ENCODE assay signal across 18 cellular contexts in genomic region chr17:40895106-40895730, GRCh38. TPM values are rescaled to one million over a fixed set of nuclear protein-coding genes. Genes with fewer than 3 reads are reported as not detected.
DNase-seq lines count a peak whose midpoint lies in the region; TF ChIP-seq lines count a peak whose summit lies in the region.
"Had no signal": no experiment of that assay in that cellular context is flagged by ENCODE, and none has a peak within 500 bp of the region (broad histone marks: within the 10 kb centered on the region; RNA-seq: fewer than 3 reads in every experiment).

No MANE protein-coding gene starts in this region.

- H3K27ac Mint-ChIP-seq in nephron progenitor cell, result peak overlapping the region; percentile 66
- H3K27ac Mint-ChIP-seq in activated naive CD4-positive, alpha-beta T cell treated with anti-CD3 and anti-CD28 coated beads, Interleukin-2, amount 10 ng/mL, durations not matched to agents 7 days and 5 days, result no peak overlapping the region
- H3K27ac Mint-ChIP-seq: CD8-positive, alpha-beta memory T cell; IgD-negative memory B cell; T-helper 17 cell had no signal

- H3K9me2 ChIP-seq in Loucy (replicated peaks; ENCODE audit: low read depth, low read length), result no peaks in the 10 kb centered on the region

- no peaks in the 10 kb centered on the region for H3K4me1 Mint-ChIP-seq in nephron progenitor cell
- H3K4me1 Mint-ChIP-seq in activated naive CD4-positive, alpha-beta T cell treated with anti-CD3 and anti-CD28 coated beads, Interleukin-2, amount 10 ng/mL, durations not matched to agents 7 days and 5 days, result no peaks in the 10 kb centered on the region
- H3K4me1 Mint-ChIP-seq: CD8-positive, alpha-beta memory T cell had no signal

- peak overlapping the region; percentile 39; the same call in 1 of the 2 replicates for H2AFZ ChIP-seq in Loucy (ENCODE audit: low read length)
- H2AFZ ChIP-seq in OCI-LY3 (ENCODE audit: low read depth, low read length), result no peak overlapping the region
- H2AFZ ChIP-seq: PC-9 had no signal

- H3K79me2 ChIP-seq in Loucy (ENCODE audit: insufficient read depth, low read length) (no peaks in the 10 kb centered on the region), OCI-LY3 (ENCODE audit: low read length) (no peaks in the 10 kb centered on the region)

- no peaks in the 10 kb centered on the region for H4K20me1 ChIP-seq in BLaER1 treated with 17β-estradiol and CSF1 and Interleukin-3, amounts not matched to agents 10 nM and 100 nM
- H4K20me1 ChIP-seq in Loucy (ENCODE audit: insufficient read depth, low read length, poor library complexity, severe bottlenecking) (no peaks in the 10 kb centered on the region), OCI-LY3 (ENCODE audit: insufficient read depth, low read length) (no peaks in the 10 kb centered on the region)

- H3K9me3 ChIP-seq in BLaER1 treated with 17β-estradiol and CSF1 and Interleukin-3, amounts not matched to agents 10 nM and 100 nM (replicated peaks in 1 of 11), result no peaks in the 10 kb centered on the region
- no peaks in the 10 kb centered on the region for H3K9me3 ChIP-seq in Loucy (ENCODE audit: insufficient read depth, low read depth, low read length)
- H3K9me3 ChIP-seq in OCI-LY3 (ENCODE audit: insufficient read depth, low read length), result no peaks in the 10 kb centered on the region
- H3K9me3 ChIP-seq in uterus, result no peaks in the 10 kb centered on the region
- H3K9me3 ChIP-seq: BE2C had no signal

- H3K4me1 ChIP-seq in BLaER1 treated with 17β-estradiol and CSF1 and Interleukin-3, amounts not matched to agents 10 nM and 100 nM, result peaks cover 17 to 22% (median 20%) of the 10 kb centered on the region in 10 experiments
- H3K4me1 ChIP-seq in Loucy (ENCODE audit: insufficient read depth, low read length, poor library complexity, severe bottlenecking), result peaks cover 6% of the 10 kb centered on the region
- H3K4me1 ChIP-seq in OCI-LY3 (ENCODE audit: low read length), result peaks cover 14% of the 10 kb centered on the region
- H3K4me1 ChIP-seq in uterus, result no peaks in the 10 kb centered on the region
- H3K4me1 ChIP-seq: BE2C had no signal

- peak overlapping the region; percentile 54 to 82 (median 74) for H3K4me2 ChIP-seq in BLaER1 treated with 17β-estradiol and CSF1 and Interleukin-3, amounts not matched to agents 10 nM and 100 nM
- H3K4me2 ChIP-seq in Loucy (ENCODE audit: low read depth, low read length, poor library complexity, severe bottlenecking), result no peak overlapping the region
- peak overlapping the region; percentile 22; the same call in 1 of the 2 replicates for H3K4me2 ChIP-seq in OCI-LY3 (ENCODE audit: low read length)
- H3K4me2 ChIP-seq: PC-9 had no signal

- H3K27ac ChIP-seq in BLaER1 treated with 17β-estradiol and CSF1 and Interleukin-3, amounts not matched to agents 10 nM and 100 nM, result peak overlapping the region in 3 of 11 experiments; percentile 3 to 39 (median 7); a peak in 3 of 22 replicates
- H3K27ac ChIP-seq in OCI-LY3 (ENCODE audit: low read length) (no peak overlapping the region), uterus (no peak overlapping the region)
- H3K27ac ChIP-seq: PC-9 had no signal

- H3K9me3 Mint-ChIP-seq in nephron progenitor cell, result no peaks in the 10 kb centered on the region
- H3K9me3 Mint-ChIP-seq in activated naive CD4-positive, alpha-beta T cell treated with anti-CD3 and anti-CD28 coated beads, Interleukin-2, amount 10 ng/mL, durations not matched to agents 7 days and 5 days, result no peaks in the 10 kb centered on the region
- H3K9me3 Mint-ChIP-seq: CD8-positive, alpha-beta memory T cell; H9 had no signal

- no peaks in the 10 kb centered on the region for H3K36me3 Mint-ChIP-seq in nephron progenitor cell (ENCODE audit: low read depth)
- no peaks in the 10 kb centered on the region for H3K36me3 Mint-ChIP-seq in activated naive CD4-positive, alpha-beta T cell treated with anti-CD3 and anti-CD28 coated beads, Interleukin-2, amount 10 ng/mL, durations not matched to agents 7 days and 5 days
- H3K36me3 Mint-ChIP-seq: CD8-positive, alpha-beta memory T cell; IgD-negative memory B cell had no signal

- TF ChIP-seq CTCF in Loucy (conservative IDR thresholded peaks at IDR 0.05; ENCODE audit: low read length) (no peak), OCI-LY3 (IDR thresholded peaks at IDR 0.05; ENCODE audit: low read depth, low read length) (no peak), nephron progenitor cell (IDR thresholded peaks at IDR 0.05) (no peak), uterus (IDR thresholded peaks at IDR 0.05) (no peak)

- DNase-seq in nephron progenitor cell (no peak), GM03348 (ENCODE audit: low spot score) (no peak), mesenteric fat pad (ENCODE audit: low spot score) (no peak), uterus (no peak)
- no peak for DNase-seq in activated naive CD4-positive, alpha-beta T cell treated with anti-CD3 and anti-CD28 coated beads, Interleukin-2, amount 10 ng/mL, durations not matched to agents 7 days and 5 days
- DNase-seq: BE2C; CD8-positive, alpha-beta memory T cell; EL; H9; NCI-H2029; NCI-H510A; PC-9; T-helper 17 cell had no signal

- H3K36me3 ChIP-seq in BLaER1 treated with 17β-estradiol and CSF1 and Interleukin-3, amounts not matched to agents 10 nM and 100 nM, result no peaks in the 10 kb centered on the region
- no peaks in the 10 kb centered on the region for H3K36me3 ChIP-seq in Loucy (ENCODE audit: insufficient read depth, low read length)
- H3K36me3 ChIP-seq in OCI-LY3 (replicated peaks; ENCODE audit: low read depth, low read length), result no peaks in the 10 kb centered on the region
- H3K36me3 ChIP-seq in uterus, result no peaks in the 10 kb centered on the region
- H3K36me3 ChIP-seq: BE2C had no signal

- intact Hi-C loops in uterus (cut with DNase I; ENCODE audit: low total_unique reads), result no loop called here

- TF ChIP-seq POLR2A in uterus (IDR thresholded peaks at IDR 0.05), result no peak

- H3K4me3 Mint-ChIP-seq in nephron progenitor cell, result no peak overlapping the region
- no peak overlapping the region for H3K4me3 Mint-ChIP-seq in activated naive CD4-positive, alpha-beta T cell treated with anti-CD3 and anti-CD28 coated beads, Interleukin-2, amount 10 ng/mL, durations not matched to agents 7 days and 5 days
- H3K4me3 Mint-ChIP-seq: CD8-positive, alpha-beta memory T cell; H9; IgD-negative memory B cell; T-helper 17 cell had no signal

- peaks cover 17% of the 10 kb centered on the region for H3K27me3 Mint-ChIP-seq in nephron progenitor cell (ENCODE audit: low read depth, poor library complexity)
- H3K27me3 Mint-ChIP-seq in activated naive CD4-positive, alpha-beta T cell treated with anti-CD3 and anti-CD28 coated beads, Interleukin-2, amount 10 ng/mL, durations not matched to agents 7 days and 5 days, result peaks cover 19% of the 10 kb centered on the region

- H3K27me3 ChIP-seq in BLaER1 treated with 17β-estradiol and CSF1 and Interleukin-3, amounts not matched to agents 10 nM and 100 nM, result no peaks in the 10 kb centered on the region
- H3K27me3 ChIP-seq in Loucy (ENCODE audit: insufficient read depth, low read length, poor library complexity, severe bottlenecking) (peaks cover 16% of the 10 kb centered on the region), OCI-LY3 (ENCODE audit: low read depth, low read length) (no peaks in the 10 kb centered on the region), uterus (no peaks in the 10 kb centered on the region)

- CTCF ChIA-PET in activated naive CD4-positive, alpha-beta T cell treated with anti-CD3 and anti-CD28 coated beads, Interleukin-2, amount 10 ng/mL, durations not matched to agents 7 days and 5 days (lab: Charles Lee), result no interaction called here

- no peaks in the 10 kb centered on the region for H3F3A ChIP-seq in Loucy (ENCODE audit: low read depth)

- peak overlapping the region in 8 of 11 experiments; percentile 9 to 53 (median 25); a peak in 8 of 22 replicates for H3K9ac ChIP-seq in BLaER1 treated with 17β-estradiol and CSF1 and Interleukin-3, amounts not matched to agents 10 nM and 100 nM
- H3K9ac ChIP-seq in Loucy (ENCODE audit: low read depth, low read length, poor library complexity, severe bottlenecking) (no peak overlapping the region), OCI-LY3 (ENCODE audit: low read length) (no peak overlapping the region)

- no peak overlapping the region for H3K4me3 ChIP-seq in BLaER1 treated with 17β-estradiol and CSF1 and Interleukin-3, amounts not matched to agents 10 nM and 100 nM
- no peak overlapping the region for H3K4me3 ChIP-seq in Loucy (ENCODE audit: low read length, poor library complexity, severe bottlenecking)
- H3K4me3 ChIP-seq in OCI-LY3 (ENCODE audit: low read length), result no peak overlapping the region
- no peak overlapping the region for H3K4me3 ChIP-seq in uterus
- H3K4me3 ChIP-seq: PC-9 had no signal

RNA-seq across cellular contexts. Expression of gene KRT20, which starts 10.2 kb away (rescaled TPM):
- 1.2 TPM for total RNA-seq in mesenteric fat pad
- total RNA-seq in uterus, result under 1 TPM in 3 of 4 donors, not detected in 1; 0.26 to 0.83 (median 0.29) TPM
- total RNA-seq: CD8-positive, alpha-beta memory T cell; H9; PC-9; Right ventricle myocardium inferior; T-helper 17 cell had no signal

RNA-seq across cellular contexts. Expression of gene KRT12, which starts 28.2 kb away (rescaled TPM):
- total RNA-seq in mesenteric fat pad, result not detected
- not detected for total RNA-seq in uterus
- total RNA-seq: CD8-positive, alpha-beta memory T cell; H9; PC-9; Right ventricle myocardium inferior; T-helper 17 cell had no signal

RNA-seq across cellular contexts. Expression of gene KRT23, which starts 42.2 kb away (rescaled TPM):
- total RNA-seq in mesenteric fat pad (0.80 TPM), uterus (1 to 10 TPM in 1 of 4 donors, under 1 TPM in 1, not detected in 2; 0.79 to 3.1 TPM)
- total RNA-seq: CD8-positive, alpha-beta memory T cell; H9; PC-9; T-helper 17 cell had no signal

Comparison
In these comparisons a context has a peak if more than half of its experiments do, and no peak if none do; other contexts are left out.
1. H3K9ac ChIP-seq: peak in BLaER1 treated with 17β-estradiol and CSF1 and Interleukin-3, amounts not matched to agents 10 nM and 100 nM (8 of 11); none in Loucy (single experiment) and OCI-LY3 (single experiment).